ENCODE assay signal across 10 cellular contexts in the genomic region with DNA sequence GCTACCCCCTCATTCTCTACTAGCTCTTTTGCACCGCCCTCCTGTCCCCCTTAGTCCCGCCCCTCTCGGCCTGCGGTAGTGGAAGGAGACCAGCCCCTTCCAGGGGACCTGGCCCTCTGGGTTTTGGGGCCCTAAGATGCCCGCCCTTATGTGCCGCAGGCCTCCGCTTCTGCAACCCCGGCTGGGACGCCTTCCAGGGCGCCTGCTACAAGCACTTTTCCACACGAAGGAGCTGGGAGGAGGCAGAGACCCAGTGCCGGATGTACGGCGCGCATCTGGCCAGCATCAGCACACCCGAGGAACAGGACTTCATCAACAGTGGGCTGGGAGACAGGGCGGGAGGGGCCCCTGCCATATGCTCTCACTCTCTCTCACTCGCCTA. TPM values are rescaled to one million over a fixed set of nuclear protein-coding genes. Genes with fewer than 3 reads are reported as not detected.
A peak's percentile ranks its signal among the peaks of the same experiment; 100 is the strongest.
DNase-seq lines count a peak whose midpoint lies in the region; TF ChIP-seq lines count a peak whose summit lies in the region.
"Had no signal": no experiment of that assay in that cellular context is flagged by ENCODE, and none has a peak within 500 bp of the region (broad histone marks: within the 10 kb centered on the region; RNA-seq: fewer than 3 reads in every experiment).

No MANE protein-coding gene starts in this region.

- DNase-seq in activated CD4-positive, alpha-beta T cell treated with anti-CD3 and anti-CD28 coated beads, Interleukin-2, amount 10 ng/mL, durations not matched to agents 24 days and 14 days, result no peak
- no peak for DNase-seq in activated CD4-positive, alpha-beta T cell treated with anti-CD3 and anti-CD28 coated beads for 4 hours
- DNase-seq in activated naive CD8-positive, alpha-beta T cell treated with anti-CD3 and anti-CD28 coated beads for 36 hours, result no peak
- DNase-seq in putamen (ENCODE audit: low spot score), result no peak
- DNase-seq in activated CD4-positive, alpha-beta T cell treated with anti-CD3 and anti-CD28 coated beads for 48 hours, result no peak
- DNase-seq in GM13976 (ENCODE audit: low spot score), result no peak

- H3K27me3 ChIP-seq in iPS-20b (ENCODE audit: insufficient read depth, low read length) (peaks cover 76% of the 10 kb centered on the region), subcutaneous abdominal adipose tissue (ENCODE audit: control insufficient read depth in 5 of 5, insufficient read depth in 4 of 5, low read length in 5 of 5) (peaks cover 14 to 55% (median 35%) of the 10 kb centered on the region in 5 donors)

- in situ Hi-C loops in GM13976 (cut with MboI; ENCODE audit: low sequenced_read_pairs, unreplicated experiment), result no loop called here

- H3K27me3 Mint-ChIP-seq in activated CD4-positive, alpha-beta T cell treated with anti-CD3 and anti-CD28 coated beads, Interleukin-2, amount 10 ng/mL, durations not matched to agents 24 days and 14 days, result peaks cover 53% of the 10 kb centered on the region
- H3K27me3 Mint-ChIP-seq in activated naive CD8-positive, alpha-beta T cell treated with anti-CD3 and anti-CD28 coated beads for 36 hours, result peaks cover 63% of the 10 kb centered on the region

- H3K9ac ChIP-seq in iPS-20b (ENCODE audit: low read depth, low read length) (no peak overlapping the region; the same call in 1 of the 2 replicates), subcutaneous abdominal adipose tissue (ENCODE audit: low read length in 5 of 5) (peak overlapping the region in 2 of 5 donors; percentile 1 to 21)

- no peaks in the 10 kb centered on the region for H3K36me3 Mint-ChIP-seq in activated CD4-positive, alpha-beta T cell treated with anti-CD3 and anti-CD28 coated beads, Interleukin-2, amount 10 ng/mL, durations not matched to agents 24 days and 14 days (ENCODE audit: low read depth)
- H3K36me3 Mint-ChIP-seq in activated naive CD8-positive, alpha-beta T cell treated with anti-CD3 and anti-CD28 coated beads for 36 hours, result no peaks in the 10 kb centered on the region

- H3K9me3 ChIP-seq in iPS-20b (ENCODE audit: insufficient read depth, low read depth, low read length) (no peaks in the 10 kb centered on the region), subcutaneous abdominal adipose tissue (ENCODE audit: control insufficient read depth in 5 of 5, low read length in 5 of 5) (no peaks in the 10 kb centered on the region)
- H3K9me3 ChIP-seq: transverse colon had no signal

- H3K27ac ChIP-seq in iPS-20b (ENCODE audit: low read length), result no peak overlapping the region
- no peak overlapping the region for H3K27ac ChIP-seq in subcutaneous abdominal adipose tissue (ENCODE audit: low read depth, low read length)

- H3K27ac Mint-ChIP-seq in activated CD4-positive, alpha-beta T cell treated with anti-CD3 and anti-CD28 coated beads, Interleukin-2, amount 10 ng/mL, durations not matched to agents 24 days and 14 days, result no peak overlapping the region
- no peak overlapping the region for H3K27ac Mint-ChIP-seq in activated naive CD8-positive, alpha-beta T cell treated with anti-CD3 and anti-CD28 coated beads for 36 hours

- no peaks in the 10 kb centered on the region for H3K9me3 Mint-ChIP-seq in activated CD4-positive, alpha-beta T cell treated with anti-CD3 and anti-CD28 coated beads, Interleukin-2, amount 10 ng/mL, durations not matched to agents 24 days and 14 days
- no peaks in the 10 kb centered on the region for H3K9me3 Mint-ChIP-seq in activated naive CD8-positive, alpha-beta T cell treated with anti-CD3 and anti-CD28 coated beads for 36 hours

- intact Hi-C loops in activated CD4-positive, alpha-beta T cell treated with anti-CD3 and anti-CD28 coated beads, Interleukin-2, amount 10 ng/mL, durations not matched to agents 24 days and 14 days (cut with micrococcal nuclease), result loop anchor here (1.0 kb wide), 2 partner anchors 15 to 31 kb away; no protein-coding TSS in a partner anchor

- H3K4me1 ChIP-seq in iPS-20b (ENCODE audit: insufficient read depth, low read length) (peaks cover 20% of the 10 kb centered on the region), subcutaneous abdominal adipose tissue (ENCODE audit: control insufficient read depth in 5 of 5, insufficient read depth in 5 of 5, low read length in 5 of 5) (peaks cover 7 to 47% (median 42%) of the 10 kb centered on the region in 5 donors)

- peak overlapping the region; percentile 73 for H3K4me3 ChIP-seq in iPS-20b (ENCODE audit: low read length)
- H3K4me3 ChIP-seq in subcutaneous abdominal adipose tissue (ENCODE audit: low read depth in 1 of 5, low read length in 5 of 5), result peak overlapping the region in 4 of 5 donors; percentile 22 to 53 (median 48)

- peak overlapping the region; percentile 78 for H3K4me3 Mint-ChIP-seq in activated CD4-positive, alpha-beta T cell treated with anti-CD3 and anti-CD28 coated beads, Interleukin-2, amount 10 ng/mL, durations not matched to agents 24 days and 14 days
- peak overlapping the region; percentile 44 for H3K4me3 Mint-ChIP-seq in activated naive CD8-positive, alpha-beta T cell treated with anti-CD3 and anti-CD28 coated beads for 36 hours

- H3K4me1 Mint-ChIP-seq in activated CD4-positive, alpha-beta T cell treated with anti-CD3 and anti-CD28 coated beads, Interleukin-2, amount 10 ng/mL, durations not matched to agents 24 days and 14 days, result peaks cover 44% of the 10 kb centered on the region
- peaks cover 39% of the 10 kb centered on the region for H3K4me1 Mint-ChIP-seq in activated naive CD8-positive, alpha-beta T cell treated with anti-CD3 and anti-CD28 coated beads for 36 hours

- H3K36me3 ChIP-seq in iPS-20b (ENCODE audit: insufficient read depth, low read depth, low read length), result no peaks in the 10 kb centered on the region
- no peaks in the 10 kb centered on the region for H3K36me3 ChIP-seq in subcutaneous abdominal adipose tissue (ENCODE audit: control insufficient read depth in 5 of 5, insufficient read depth in 5 of 5, low read length in 5 of 5)
- H3K36me3 ChIP-seq: transverse colon had no signal

- TF ChIP-seq CTCF in GM13976 (IDR thresholded peaks at IDR 0.05; ENCODE audit: borderline replicate concordance, control extremely low read depth, extremely low read depth, insufficient read depth, missing control alignments), result no peak

RNA-seq across cellular contexts. Expression of gene BCAN, which starts 14.9 kb away (rescaled TPM):
- not detected in 2 replicates for total RNA-seq in activated CD4-positive, alpha-beta T cell treated with anti-CD3 and anti-CD28 coated beads, Interleukin-2, amount 10 ng/mL, durations not matched to agents 24 days and 14 days
- total RNA-seq in activated naive CD8-positive, alpha-beta T cell treated with anti-CD3 and anti-CD28 coated beads for 36 hours, result not detected
- total RNA-seq: LHCN-M2 had no signal

RNA-seq across cellular contexts. Expression of gene NES, which starts 20.4 kb away (rescaled TPM):
- 0.05 TPM in 2 replicates for total RNA-seq in activated CD4-positive, alpha-beta T cell treated with anti-CD3 and anti-CD28 coated beads, Interleukin-2, amount 10 ng/mL, durations not matched to agents 24 days and 14 days
- under 1 TPM in 1 of 2 experiments, not detected in 1; 0.04 TPM for total RNA-seq in activated naive CD8-positive, alpha-beta T cell treated with anti-CD3 and anti-CD28 coated beads for 36 hours

RNA-seq across cellular contexts. Expression of gene HAPLN2, which starts 37.6 kb away (rescaled TPM):
- not detected in 2 replicates for total RNA-seq in activated CD4-positive, alpha-beta T cell treated with anti-CD3 and anti-CD28 coated beads, Interleukin-2, amount 10 ng/mL, durations not matched to agents 24 days and 14 days
- total RNA-seq in activated naive CD8-positive, alpha-beta T cell treated with anti-CD3 and anti-CD28 coated beads for 36 hours, result not detected
- total RNA-seq: LHCN-M2 had no signal

RNA-seq across cellular contexts. Expression of gene CRABP2, which starts 48.6 kb away (rescaled TPM):
- total RNA-seq in activated CD4-positive, alpha-beta T cell treated with anti-CD3 and anti-CD28 coated beads, Interleukin-2, amount 10 ng/mL, durations not matched to agents 24 days and 14 days, result 0.62 and 1.4 TPM in 2 replicates
- 1 to 10 TPM; 1.2 to 1.6 TPM for total RNA-seq in activated naive CD8-positive, alpha-beta T cell treated with anti-CD3 and anti-CD28 coated beads for 36 hours

RNA-seq across cellular contexts. Expression of gene GPATCH4, which starts 55.5 kb away (rescaled TPM):
- 99.0 and 99.2 TPM in 2 replicates for total RNA-seq in activated CD4-positive, alpha-beta T cell treated with anti-CD3 and anti-CD28 coated beads, Interleukin-2, amount 10 ng/mL, durations not matched to agents 24 days and 14 days
- total RNA-seq in activated naive CD8-positive, alpha-beta T cell treated with anti-CD3 and anti-CD28 coated beads for 36 hours, result 100 to 1,000 TPM; 103 TPM
